Comparison of ENCODE assay signal across 19 cellular contexts in genomic region chr20:36285746-36286447, GRCh38.
"Had no signal": no experiment of that assay in that cellular context is flagged by ENCODE, and none has a peak within 500 bp of the region (broad histone marks: within the 10 kb centered on the region; RNA-seq: fewer than 3 reads in every experiment).

No MANE protein-coding gene starts in this region.

- H2AFZ ChIP-seq: neural progenitor cell had no signal

- FAIRE-seq: frontal cortex, urothelium cell line had no signal

- H3K4me2 ChIP-seq: neural progenitor cell had no signal

- H3K36me3 ChIP-seq: neural progenitor cell, thoracic aorta had no signal

- DNase-seq: activated B cell treated with CpG ODN at 0.5 μM for 24 hours; activated CD8-positive, alpha-beta memory T cell treated with anti-CD3 and anti-CD28 coated beads, Interleukin-2, amount 50 U/mL, for 48 hours; activated gamma-delta T cell; activated naive CD4-positive, alpha-beta T cell treated with anti-CD3 and anti-CD28 coated beads, Interleukin-2, amount 10 ng/mL, durations not matched to agents 7 days and 5 days; activated naive CD8-positive, alpha-beta T cell treated with anti-CD3 and anti-CD28 coated beads, Interleukin-2, amount 50 U/mL, for 24 hours; activated T-cell treated with anti-CD3 and anti-CD28 coated beads, Interleukin-2, amount 50 U/mL, for 24 hours; amygdala; central memory CD4-positive, alpha-beta T cell; naive thymus-derived CD8-positive, alpha-beta T cell; occipital lobe; right cardiac atrium; stimulated activated CD4-positive, alpha-beta T cell treated with anti-CD3 and anti-CD28 coated beads, Interleukin-4, amount 100 ng/mL, for 1 hour; T-helper 2 cell; trophoblast cell had no signal

- ATAC-seq: activated naive CD8-positive, alpha-beta T cell treated with anti-CD3 and anti-CD28 coated beads, Interleukin-2, amount 50 U/mL, for 24 hours; naive thymus-derived CD8-positive, alpha-beta T cell; right cardiac atrium; stimulated activated effector memory CD8-positive, alpha-beta T cell treated with anti-CD3 and anti-CD28 coated beads, Interleukin-12 subunit alpha, Interleukin-12 subunit beta, amount 100 ng/mL, for 72 hours had no signal

- H3K9me3 ChIP-seq: thoracic aorta had no signal

- H3K4me1 ChIP-seq: neural progenitor cell had no signal

- H3K4me3 ChIP-seq: neural progenitor cell, thoracic aorta had no signal

- H3K27ac ChIP-seq: neural progenitor cell, thoracic aorta had no signal

- H3K9ac ChIP-seq: neural progenitor cell had no signal
